In the genomic region with DNA sequence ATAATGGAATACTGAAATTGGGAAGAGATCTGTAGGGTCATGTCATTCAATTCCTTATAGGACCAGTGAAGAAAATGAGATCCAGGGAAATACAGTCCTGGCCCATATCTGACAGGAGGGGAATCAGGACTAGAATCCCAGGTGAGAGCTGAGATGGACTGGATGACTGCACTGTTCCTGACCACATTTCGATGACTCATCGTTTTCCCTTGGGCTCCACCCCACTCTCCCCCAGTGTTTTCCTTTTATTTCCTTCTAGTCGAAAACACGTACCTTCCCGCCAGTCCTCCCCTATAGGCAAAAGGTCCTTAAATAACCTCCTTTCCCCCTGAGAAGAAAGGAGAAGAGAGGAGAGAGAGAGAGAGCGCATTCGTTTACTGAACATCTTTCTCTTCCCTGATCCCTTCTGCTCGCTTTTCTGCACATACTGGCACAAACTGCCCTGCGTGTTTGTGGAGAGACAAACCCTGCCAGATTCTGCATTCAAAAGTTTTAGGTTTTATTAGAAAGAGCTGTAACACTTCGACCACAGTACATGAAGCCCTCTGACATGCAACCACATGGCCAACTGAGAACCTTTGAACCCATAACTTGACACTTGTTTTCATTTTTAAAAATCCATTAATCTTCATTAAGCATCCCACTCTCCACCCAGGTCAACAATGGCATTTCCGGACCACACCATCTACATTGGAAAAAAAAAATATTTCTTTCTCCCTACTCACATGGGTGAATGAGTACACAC, we compare ENCODE assay signal across 1 cellular context.
TF ChIP-seq lines count a peak whose summit lies in the region.

No MANE protein-coding gene starts in this region.

TF ChIP-seq in HepG2, 621 proteins besides CTCF, POLR2A, EP300 and RAD21 (continued from another document):
- TF ChIP-seq, protein P1, sequence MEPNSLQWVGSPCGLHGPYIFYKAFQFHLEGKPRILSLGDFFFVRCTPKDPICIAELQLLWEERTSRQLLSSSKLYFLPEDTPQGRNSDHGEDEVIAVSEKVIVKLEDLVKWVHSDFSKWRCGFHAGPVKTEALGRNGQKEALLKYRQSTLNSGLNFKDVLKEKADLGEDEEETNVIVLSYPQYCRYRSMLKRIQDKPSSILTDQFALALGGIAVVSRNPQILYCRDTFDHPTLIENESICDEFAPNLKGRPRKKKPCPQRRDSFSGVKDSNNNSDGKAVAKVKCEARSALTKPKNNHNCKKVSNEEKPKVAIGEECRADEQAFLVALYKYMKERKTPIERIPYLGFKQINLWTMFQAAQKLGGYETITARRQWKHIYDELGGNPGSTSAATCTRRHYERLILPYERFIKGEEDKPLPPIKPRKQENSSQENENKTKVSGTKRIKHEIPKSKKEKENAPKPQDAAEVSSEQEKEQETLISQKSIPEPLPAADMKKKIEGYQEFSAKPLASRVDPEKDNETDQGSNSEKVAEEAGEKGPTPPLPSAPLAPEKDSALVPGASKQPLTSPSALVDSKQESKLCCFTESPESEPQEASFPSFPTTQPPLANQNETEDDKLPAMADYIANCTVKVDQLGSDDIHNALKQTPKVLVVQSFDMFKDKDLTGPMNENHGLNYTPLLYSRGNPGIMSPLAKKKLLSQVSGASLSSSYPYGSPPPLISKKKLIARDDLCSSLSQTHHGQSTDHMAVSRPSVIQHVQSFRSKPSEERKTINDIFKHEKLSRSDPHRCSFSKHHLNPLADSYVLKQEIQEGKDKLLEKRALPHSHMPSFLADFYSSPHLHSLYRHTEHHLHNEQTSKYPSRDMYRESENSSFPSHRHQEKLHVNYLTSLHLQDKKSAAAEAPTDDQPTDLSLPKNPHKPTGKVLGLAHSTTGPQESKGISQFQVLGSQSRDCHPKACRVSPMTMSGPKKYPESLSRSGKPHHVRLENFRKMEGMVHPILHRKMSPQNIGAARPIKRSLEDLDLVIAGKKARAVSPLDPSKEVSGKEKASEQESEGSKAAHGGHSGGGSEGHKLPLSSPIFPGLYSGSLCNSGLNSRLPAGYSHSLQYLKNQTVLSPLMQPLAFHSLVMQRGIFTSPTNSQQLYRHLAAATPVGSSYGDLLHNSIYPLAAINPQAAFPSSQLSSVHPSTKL (CRISPR knock-in tag; IDR thresholded peaks at IDR 0.05): no peak
